Comparison of ENCODE assay signal across 1 cellular context in genomic region chr20:63224272-63225081, GRCh38.
A peak's percentile ranks its signal among the peaks of the same experiment; 100 is the strongest.
TF ChIP-seq lines count a peak whose summit lies in the region.

No MANE protein-coding gene starts in this region.

TF ChIP-seq in HepG2, 621 proteins besides CTCF, POLR2A, EP300 and RAD21 (continued from another document and continues in another):
- no peak for TF ChIP-seq PRDM15 (CRISPR knock-in tag; IDR thresholded peaks at IDR 0.05)
- TF ChIP-seq ZBTB14 (CRISPR knock-in tag; IDR thresholded peaks at IDR 0.05): no peak
- no peak for TF ChIP-seq ZFP82 (CRISPR knock-in tag; IDR thresholded peaks at IDR 0.05; ENCODE audit: borderline replicate concordance)
- TF ChIP-seq SOX5 (CRISPR knock-in tag; IDR thresholded peaks at IDR 0.05; ENCODE audit: borderline replicate concordance): no peak
- no peak for TF ChIP-seq GTF3A (CRISPR knock-in tag; conservative IDR thresholded peaks at IDR 0.05)
- TF ChIP-seq KLF6 (CRISPR knock-in tag; IDR thresholded peaks at IDR 0.05): no peak
- no peak for TF ChIP-seq ELF4 (CRISPR knock-in tag; IDR thresholded peaks at IDR 0.05; ENCODE audit: borderline replicate concordance)
- no peak for TF ChIP-seq SNAI1 (CRISPR knock-in tag; IDR thresholded peaks at IDR 0.05; ENCODE audit: borderline replicate concordance)
- TF ChIP-seq SNAPC4 (CRISPR knock-in tag; IDR thresholded peaks at IDR 0.05): 0 out of 2 replicates have a peak, but pooled peaks have one; percentile 37
- TF ChIP-seq PHF5A (CRISPR knock-in tag; IDR thresholded peaks at IDR 0.05; ENCODE audit: low read depth, unreplicated experiment): no peak
- no peak for TF ChIP-seq ZNF704 (CRISPR knock-in tag; IDR thresholded peaks at IDR 0.05; ENCODE audit: borderline replicate concordance)
- TF ChIP-seq SAFB2 (CRISPR knock-in tag; IDR thresholded peaks at IDR 0.05; ENCODE audit: borderline replicate concordance, low read depth): no peak
- TF ChIP-seq FOXM1 (CRISPR knock-in tag; IDR thresholded peaks at IDR 0.05): no peak
- no peak for TF ChIP-seq MATR3 (CRISPR knock-in tag; IDR thresholded peaks at IDR 0.05)
- peak; percentile 67 for TF ChIP-seq TAF15 (IDR thresholded peaks at IDR 0.05; ENCODE audit: low read depth, low read length, poor library complexity, severe bottlenecking)
- TF ChIP-seq POLR2AphosphoS5 (IDR thresholded peaks at IDR 0.05; ENCODE audit: low read depth, low read length): no peak
- TF ChIP-seq JARID2 (CRISPR knock-in tag; IDR thresholded peaks at IDR 0.05; ENCODE audit: insufficient replicate concordance): no peak
- no peak for TF ChIP-seq ZNF441 (CRISPR knock-in tag; IDR thresholded peaks at IDR 0.05; ENCODE audit: borderline replicate concordance)
- no peak for TF ChIP-seq DNMT1 (CRISPR knock-in tag; IDR thresholded peaks at IDR 0.05)
- no peak for TF ChIP-seq ZFP62 (CRISPR knock-in tag; IDR thresholded peaks at IDR 0.05)
- TF ChIP-seq SOX13 (IDR thresholded peaks at IDR 0.05): no peak
- TF ChIP-seq SOX13 (CRISPR knock-in tag; conservative IDR thresholded peaks at IDR 0.05 in 1 of 2, IDR thresholded peaks at IDR 0.05 in 1 of 2): no peak
- no peak for TF ChIP-seq LBX2 (CRISPR knock-in tag; IDR thresholded peaks at IDR 0.05; ENCODE audit: borderline replicate concordance)
- 0 out of 2 replicates have a peak, but pooled peaks have one; percentile 19 for TF ChIP-seq ZFP91 (CRISPR knock-in tag; IDR thresholded peaks at IDR 0.05; ENCODE audit: borderline replicate concordance)
- no peak for TF ChIP-seq AFF4 (CRISPR knock-in tag; IDR thresholded peaks at IDR 0.05)
- no peak for TF ChIP-seq ZFP1 (CRISPR knock-in tag; IDR thresholded peaks at IDR 0.05)
- TF ChIP-seq KMT2A (CRISPR knock-in tag; IDR thresholded peaks at IDR 0.05): no peak
- no peak for TF ChIP-seq ZNF547 (CRISPR knock-in tag; IDR thresholded peaks at IDR 0.05)
- TF ChIP-seq MTA3 (CRISPR knock-in tag; IDR thresholded peaks at IDR 0.05): no peak
- TF ChIP-seq ZNF574 (CRISPR knock-in tag; IDR thresholded peaks at IDR 0.05): 0 out of 2 replicates have a peak, but pooled peaks have one; percentile 30
- TF ChIP-seq HHEX (CRISPR knock-in tag; IDR thresholded peaks at IDR 0.05): no peak
- TF ChIP-seq GATA4 (IDR thresholded peaks at IDR 0.05; ENCODE audit: borderline replicate concordance, low read depth): no peak
- 0 out of 2 replicates have a peak, but pooled peaks have one; percentile 54 for TF ChIP-seq TERF1 (CRISPR knock-in tag; IDR thresholded peaks at IDR 0.05)
- no peak for TF ChIP-seq ZNF264 (CRISPR knock-in tag; IDR thresholded peaks at IDR 0.05)
- no peak for TF ChIP-seq JUNB (CRISPR knock-in tag; IDR thresholded peaks at IDR 0.05; ENCODE audit: borderline replicate concordance)
- TF ChIP-seq GABPA (IDR thresholded peaks at IDR 0.05; ENCODE audit: low read depth, low read length): no peak
- no peak for TF ChIP-seq GABPA (CRISPR knock-in tag; IDR thresholded peaks at IDR 0.05; ENCODE audit: low read depth)
- TF ChIP-seq MEIS2 (CRISPR knock-in tag; IDR thresholded peaks at IDR 0.05): no peak
- TF ChIP-seq ZSCAN9 (CRISPR knock-in tag; IDR thresholded peaks at IDR 0.05; ENCODE audit: borderline replicate concordance): no peak
- TF ChIP-seq ZNF589 (CRISPR knock-in tag; conservative IDR thresholded peaks at IDR 0.05): no peak
- TF ChIP-seq ZNF274 (CRISPR knock-in tag; IDR thresholded peaks at IDR 0.05): no peak
- no peak for TF ChIP-seq PHF8 (CRISPR knock-in tag; IDR thresholded peaks at IDR 0.05)
- no peak for TF ChIP-seq ATF7-NPFF (CRISPR knock-in tag; IDR thresholded peaks at IDR 0.05; ENCODE audit: low read depth)
